1 cellular context compared by ENCODE assay signal in genomic region chr1:12621346-12622320, GRCh38.
TF ChIP-seq lines count a peak whose summit lies in the region.

No MANE protein-coding gene starts in this region.

TF ChIP-seq in Ishikawa, 13 proteins besides CTCF, POLR2A, EP300 and RAD21:
- TF ChIP-seq REST (IDR thresholded peaks at IDR 0.05; ENCODE audit: low read depth) (no peak), TEAD4 (IDR thresholded peaks at IDR 0.05) (no peak), YY1 (IDR thresholded peaks at IDR 0.05; ENCODE audit: low read depth) (no peak), NFIC (IDR thresholded peaks at IDR 0.05) (no peak), TAF1 (IDR thresholded peaks at IDR 0.05; ENCODE audit: low read depth) (no peak), CREB1 (IDR thresholded peaks at IDR 0.05; ENCODE audit: low read depth) (no peak), EGR1 (IDR thresholded peaks at IDR 0.05) (no peak), MAX (IDR thresholded peaks at IDR 0.05) (no peak), FOXM1 (IDR thresholded peaks at IDR 0.05; ENCODE audit: borderline replicate concordance, low read depth) (no peak), TCF12 (IDR thresholded peaks at IDR 0.05; ENCODE audit: low read depth) (no peak), ZBTB7A (IDR thresholded peaks at IDR 0.05; ENCODE audit: low read depth) (no peak), USF1 (IDR thresholded peaks at IDR 0.05) (no peak), CEBPB (IDR thresholded peaks at IDR 0.05) (no peak)
TF ChIP-seq in Ishikawa: peak in this region for 0.
